Comparison of ENCODE assay signal across 1 cellular context in genomic region chr11:35036642-35037041, GRCh38.
TF ChIP-seq lines count a peak whose summit lies in the region.

No MANE protein-coding gene starts in this region.

TF ChIP-seq in K562, 482 proteins besides CTCF, POLR2A, EP300 and RAD21 (continued from another document and continues in another):
- TF ChIP-seq ZBTB11 (CRISPR knock-in tag; IDR thresholded peaks at IDR 0.05) (no peak), RBM14 (IDR thresholded peaks at IDR 0.05; ENCODE audit: borderline replicate concordance, insufficient read depth, low read depth, low read length) (no peak), CBX2 (IDR thresholded peaks at IDR 0.05; ENCODE audit: insufficient read depth, low read length, poor library complexity, severe bottlenecking) (no peak), ZNF12 (CRISPR knock-in tag; IDR thresholded peaks at IDR 0.05) (no peak), CXXC5 (CRISPR knock-in tag; IDR thresholded peaks at IDR 0.05) (0 out of 2 replicates have a peak, but pooled peaks have one; percentile 10), ZFX (CRISPR knock-in tag; IDR thresholded peaks at IDR 0.05) (no peak), PCBP2 (IDR thresholded peaks at IDR 0.05; ENCODE audit: low read depth, low read length, poor library complexity, severe bottlenecking) (no peak), SMAD1 (IDR thresholded peaks at IDR 0.05; ENCODE audit: low read depth, low read length, partially characterized antibody) (no peak), ARNT (IDR thresholded peaks at IDR 0.05) (no peak), POU5F1 (IDR thresholded peaks at IDR 0.05; ENCODE audit: borderline replicate concordance, low read depth, low read length, partially characterized antibody) (no peak), YY1 (IDR thresholded peaks at IDR 0.05; ENCODE audit: borderline replicate concordance in 1 of 3, control insufficient read depth in 1 of 3, extremely low read depth in 1 of 3, insufficient read depth in 3 of 3, insufficient read length in 1 of 3, insufficient replicate concordance in 2 of 3, low read depth in 1 of 3, low read length in 2 of 3) (no peak), SMC3 (conservative IDR thresholded peaks at IDR 0.05; ENCODE audit: insufficient read depth, low read depth, low read length) (no peak), THRB (CRISPR knock-in tag; conservative IDR thresholded peaks at IDR 0.05) (no peak), ZKSCAN3 (CRISPR knock-in tag; IDR thresholded peaks at IDR 0.05) (no peak), ZNF354B (CRISPR knock-in tag; IDR thresholded peaks at IDR 0.05) (no peak), BRCA1 (IDR thresholded peaks at IDR 0.05) (no peak), BRCA1 (CRISPR knock-in tag; IDR thresholded peaks at IDR 0.05) (no peak), E2F1 (CRISPR knock-in tag; IDR thresholded peaks at IDR 0.05) (no peak), MCM3 (IDR thresholded peaks at IDR 0.05) (no peak), JUND (IDR thresholded peaks at IDR 0.05; ENCODE audit: borderline replicate concordance, low read depth, low read length) (peak; percentile 59; the same call in 1 of the 2 replicates), JUND (tag; IDR thresholded peaks at IDR 0.05; ENCODE audit: borderline replicate concordance, low read depth, low read length) (peak; percentile 9; the same call in 1 of the 3 replicates), BRD9 (IDR thresholded peaks at IDR 0.05; ENCODE audit: low read depth, partially characterized antibody) (no peak), FOXA1 (IDR thresholded peaks at IDR 0.05; ENCODE audit: borderline replicate concordance) (no peak), REST (CRISPR knock-in tag; IDR thresholded peaks at IDR 0.05; ENCODE audit: low read depth) (no peak), BACH1 (tag; IDR thresholded peaks at IDR 0.05) (no peak), ZNF512 (tag; IDR thresholded peaks at IDR 0.05) (no peak), PHB (CRISPR knock-in tag; IDR thresholded peaks at IDR 0.05) (no peak), ZC3H4 (CRISPR knock-in tag; IDR thresholded peaks at IDR 0.05; ENCODE audit: borderline replicate concordance) (no peak), ERF (CRISPR knock-in tag; IDR thresholded peaks at IDR 0.05) (0 out of 2 replicates have a peak, but pooled peaks have one; percentile 41), GTF2F1 (IDR thresholded peaks at IDR 0.05; ENCODE audit: low read depth, low read length) (no peak), SMARCA4 (IDR thresholded peaks at IDR 0.05) (peak; percentile 38; the same call in 1 of the 2 replicates), ZNF184 (CRISPR knock-in tag; IDR thresholded peaks at IDR 0.05) (no peak), TEAD1 (CRISPR knock-in tag; IDR thresholded peaks at IDR 0.05) (no peak), ZBTB7A (IDR thresholded peaks at IDR 0.05; ENCODE audit: borderline replicate concordance, control insufficient read depth, low read depth, low read length) (no peak)
- TF ChIP-seq, protein P1, sequence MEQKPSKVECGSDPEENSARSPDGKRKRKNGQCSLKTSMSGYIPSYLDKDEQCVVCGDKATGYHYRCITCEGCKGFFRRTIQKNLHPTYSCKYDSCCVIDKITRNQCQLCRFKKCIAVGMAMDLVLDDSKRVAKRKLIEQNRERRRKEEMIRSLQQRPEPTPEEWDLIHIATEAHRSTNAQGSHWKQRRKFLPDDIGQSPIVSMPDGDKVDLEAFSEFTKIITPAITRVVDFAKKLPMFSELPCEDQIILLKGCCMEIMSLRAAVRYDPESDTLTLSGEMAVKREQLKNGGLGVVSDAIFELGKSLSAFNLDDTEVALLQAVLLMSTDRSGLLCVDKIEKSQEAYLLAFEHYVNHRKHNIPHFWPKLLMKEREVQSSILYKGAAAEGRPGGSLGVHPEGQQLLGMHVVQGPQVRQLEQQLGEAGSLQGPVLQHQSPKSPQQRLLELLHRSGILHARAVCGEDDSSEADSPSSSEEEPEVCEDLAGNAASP (IDR thresholded peaks at IDR 0.05) = no peak
- TF ChIP-seq, protein P2, sequence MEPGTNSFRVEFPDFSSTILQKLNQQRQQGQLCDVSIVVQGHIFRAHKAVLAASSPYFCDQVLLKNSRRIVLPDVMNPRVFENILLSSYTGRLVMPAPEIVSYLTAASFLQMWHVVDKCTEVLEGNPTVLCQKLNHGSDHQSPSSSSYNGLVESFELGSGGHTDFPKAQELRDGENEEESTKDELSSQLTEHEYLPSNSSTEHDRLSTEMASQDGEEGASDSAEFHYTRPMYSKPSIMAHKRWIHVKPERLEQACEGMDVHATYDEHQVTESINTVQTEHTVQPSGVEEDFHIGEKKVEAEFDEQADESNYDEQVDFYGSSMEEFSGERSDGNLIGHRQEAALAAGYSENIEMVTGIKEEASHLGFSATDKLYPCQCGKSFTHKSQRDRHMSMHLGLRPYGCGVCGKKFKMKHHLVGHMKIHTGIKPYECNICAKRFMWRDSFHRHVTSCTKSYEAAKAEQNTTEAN (CRISPR knock-in tag; IDR thresholded peaks at IDR 0.05) = no peak
- TF ChIP-seq, protein P3, sequence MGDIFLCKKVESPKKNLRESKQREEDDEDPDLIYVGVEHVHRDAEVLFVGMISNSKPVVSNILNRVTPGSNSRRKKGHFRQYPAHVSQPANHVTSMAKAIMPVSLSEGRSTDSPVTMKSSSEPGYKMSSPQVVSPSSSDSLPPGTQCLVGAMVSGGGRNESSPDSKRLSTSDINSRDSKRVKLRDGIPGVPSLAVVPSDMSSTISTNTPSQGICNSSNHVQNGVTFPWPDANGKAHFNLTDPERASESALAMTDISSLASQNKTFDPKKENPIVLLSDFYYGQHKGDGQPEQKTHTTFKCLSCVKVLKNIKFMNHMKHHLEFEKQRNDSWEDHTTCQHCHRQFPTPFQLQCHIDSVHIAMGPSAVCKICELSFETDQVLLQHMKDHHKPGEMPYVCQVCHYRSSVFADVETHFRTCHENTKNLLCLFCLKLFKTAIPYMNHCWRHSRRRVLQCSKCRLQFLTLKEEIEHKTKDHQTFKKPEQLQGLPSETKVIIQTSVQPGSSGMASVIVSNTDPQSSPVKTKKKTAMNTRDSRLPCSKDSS (IDR thresholded peaks at IDR 0.05; ENCODE audit: low read depth, partially characterized antibody) = no peak
- TF ChIP-seq, protein P4, sequence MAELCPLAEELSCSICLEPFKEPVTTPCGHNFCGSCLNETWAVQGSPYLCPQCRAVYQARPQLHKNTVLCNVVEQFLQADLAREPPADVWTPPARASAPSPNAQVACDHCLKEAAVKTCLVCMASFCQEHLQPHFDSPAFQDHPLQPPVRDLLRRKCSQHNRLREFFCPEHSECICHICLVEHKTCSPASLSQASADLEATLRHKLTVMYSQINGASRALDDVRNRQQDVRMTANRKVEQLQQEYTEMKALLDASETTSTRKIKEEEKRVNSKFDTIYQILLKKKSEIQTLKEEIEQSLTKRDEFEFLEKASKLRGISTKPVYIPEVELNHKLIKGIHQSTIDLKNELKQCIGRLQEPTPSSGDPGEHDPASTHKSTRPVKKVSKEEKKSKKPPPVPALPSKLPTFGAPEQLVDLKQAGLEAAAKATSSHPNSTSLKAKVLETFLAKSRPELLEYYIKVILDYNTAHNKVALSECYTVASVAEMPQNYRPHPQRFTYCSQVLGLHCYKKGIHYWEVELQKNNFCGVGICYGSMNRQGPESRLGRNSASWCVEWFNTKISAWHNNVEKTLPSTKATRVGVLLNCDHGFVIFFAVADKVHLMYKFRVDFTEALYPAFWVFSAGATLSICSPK (IDR thresholded peaks at IDR 0.05; ENCODE audit: borderline replicate concordance) = no peak
- TF ChIP-seq, protein P5, sequence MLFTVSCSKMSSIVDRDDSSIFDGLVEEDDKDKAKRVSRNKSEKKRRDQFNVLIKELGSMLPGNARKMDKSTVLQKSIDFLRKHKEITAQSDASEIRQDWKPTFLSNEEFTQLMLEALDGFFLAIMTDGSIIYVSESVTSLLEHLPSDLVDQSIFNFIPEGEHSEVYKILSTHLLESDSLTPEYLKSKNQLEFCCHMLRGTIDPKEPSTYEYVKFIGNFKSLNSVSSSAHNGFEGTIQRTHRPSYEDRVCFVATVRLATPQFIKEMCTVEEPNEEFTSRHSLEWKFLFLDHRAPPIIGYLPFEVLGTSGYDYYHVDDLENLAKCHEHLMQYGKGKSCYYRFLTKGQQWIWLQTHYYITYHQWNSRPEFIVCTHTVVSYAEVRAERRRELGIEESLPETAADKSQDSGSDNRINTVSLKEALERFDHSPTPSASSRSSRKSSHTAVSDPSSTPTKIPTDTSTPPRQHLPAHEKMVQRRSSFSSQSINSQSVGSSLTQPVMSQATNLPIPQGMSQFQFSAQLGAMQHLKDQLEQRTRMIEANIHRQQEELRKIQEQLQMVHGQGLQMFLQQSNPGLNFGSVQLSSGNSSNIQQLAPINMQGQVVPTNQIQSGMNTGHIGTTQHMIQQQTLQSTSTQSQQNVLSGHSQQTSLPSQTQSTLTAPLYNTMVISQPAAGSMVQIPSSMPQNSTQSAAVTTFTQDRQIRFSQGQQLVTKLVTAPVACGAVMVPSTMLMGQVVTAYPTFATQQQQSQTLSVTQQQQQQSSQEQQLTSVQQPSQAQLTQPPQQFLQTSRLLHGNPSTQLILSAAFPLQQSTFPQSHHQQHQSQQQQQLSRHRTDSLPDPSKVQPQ (CRISPR knock-in tag; IDR thresholded peaks at IDR 0.05; ENCODE audit: borderline replicate concordance) = no peak
